ENCODE assay signal across 23 cellular contexts in genomic region chr1:112239953-112240352, GRCh38.
"Had no signal": no experiment of that assay in that cellular context is flagged by ENCODE, and none has a peak within 500 bp of the region (broad histone marks: within the 10 kb centered on the region; RNA-seq: fewer than 3 reads in every experiment).

No MANE protein-coding gene starts in this region.

- H3K4me2 ChIP-seq: KMS-11, SK-N-SH had no signal

- H3K9me2 ChIP-seq: SK-N-SH had no signal

- H3K9me3 ChIP-seq: SK-N-SH had no signal

- H3K27ac Mint-ChIP-seq: IgD-negative memory B cell, T-cell had no signal

- H3K4me3 Mint-ChIP-seq: IgD-negative memory B cell, T-cell had no signal

- H3K4me1 Mint-ChIP-seq: IgD-negative memory B cell, T-cell had no signal

- H3K36me3 Mint-ChIP-seq: IgD-negative memory B cell, T-cell had no signal

- ATAC-seq: K562, T-cell had no signal

- H3K9ac ChIP-seq: KMS-11, SK-N-SH had no signal

- FAIRE-seq: K562 had no signal

- H3K27ac ChIP-seq: KMS-11, RWPE1 had no signal

- H3K4me3 ChIP-seq: K562 had no signal

- DNase-seq: Kasumi-1, MM.1S, NCI-H1048, NCI-H1105, NCI-H1417, NCI-H1436 treated with DMSO at 0.1 percent for 48 hours, NCI-H1694, NCI-H187 treated with DMSO at 0.1 percent for 48 hours, NCI-H2029 treated with DMSO at 0.1 percent for 48 hours, NCI-H2171 treated with DMSO at 0.1 percent for 48 hours, NCI-H345, NCI-H446 treated with DMSO at 0.1 percent for 48 hours, NCI-H510A treated with DMSO at 0.1 percent for 48 hours, NCI-H69, NCI-H774, SHP77, SK-N-SH, SW 1271, T-cell had no signal
